ENCODE assay signal across 31 cellular contexts in genomic region chr1:25190260-25190659, GRCh38.
"Had no signal": no experiment of that assay in that cellular context is flagged by ENCODE, and none has a peak within 500 bp of the region (broad histone marks: within the 10 kb centered on the region; RNA-seq: fewer than 3 reads in every experiment).

No MANE protein-coding gene starts in this region.

- FAIRE-seq: bronchial epithelial cell, TTC549 had no signal

- H3K27ac ChIP-seq: ascending aorta, cardiac muscle cell, VCaP had no signal

- H3K36me3 ChIP-seq: ascending aorta, cardiac muscle cell had no signal

- H3K4me3 ChIP-seq: ascending aorta, cardiac muscle cell had no signal

- H3K27me3 ChIP-seq: ascending aorta, cardiac muscle cell had no signal

- H3K4me1 ChIP-seq: ascending aorta had no signal

- ATAC-seq: activated CD8-positive, alpha-beta T cell treated with anti-CD3 and anti-CD28 coated beads, Interleukin-2, amount 10 ng/mL, durations not matched to agents 7 days and 5 days; activated naive CD8-positive, alpha-beta T cell treated with anti-CD3 and anti-CD28 coated beads, Interleukin-2, amount 50 U/mL, for 24 hours; activated T-cell treated with anti-CD3 and anti-CD28 coated beads, Interleukin-2, amount 50 U/mL, for 4 hours; activated T-cell treated with anti-CD3 and anti-CD28 coated beads, Interleukin-2, amount 50 U/mL, for 72 hours; activated T-helper 17 cell treated with anti-CD3 and anti-CD28 coated beads, Interleukin-2, amount 50 U/mL, for 72 hours had no signal

- H3K9me3 ChIP-seq: ascending aorta had no signal

- DNase-seq: activated B cell treated with CpG ODN at 0.5 μM for 24 hours; activated CD4-positive, alpha-beta memory T cell treated with anti-CD3 and anti-CD28 coated beads, Interleukin-2, amount 10 ng/mL, durations not matched to agents 7 days and 5 days; activated CD4-positive, alpha-beta T cell treated with anti-CD3 and anti-CD28 coated beads for 4 hours; activated CD4-positive, alpha-beta T cell treated with anti-CD3 and anti-CD28 coated beads, Interleukin-2, amount 10 ng/mL, durations not matched to agents 24 days and 14 days; activated CD4-positive, alpha-beta T cell treated with anti-CD3 and anti-CD28 coated beads, Interleukin-2, amount 50 U/mL, for 1 hour; activated CD4-positive, alpha-beta T cell treated with anti-CD3 and anti-CD28 coated beads, Interleukin-2, amount 50 U/mL, for 4 hours; activated CD4-positive, CD25-positive, alpha-beta regulatory T cell treated with anti-CD3 and anti-CD28 coated beads, Interleukin-2, amount 50 U/mL, for 72 hours; activated CD8-positive, alpha-beta memory T cell treated with anti-CD3 and anti-CD28 coated beads for 24 hours; activated CD8-positive, alpha-beta memory T cell treated with anti-CD3 and anti-CD28 coated beads, Interleukin-2, amount 50 U/mL, for 4 hours; activated CD8-positive, alpha-beta T cell treated with anti-CD3 and anti-CD28 coated beads, Interleukin-2, amount 10 ng/mL, durations not matched to agents 7 days and 5 days; activated gamma-delta T cell; activated naive CD4-positive, alpha-beta T cell treated with anti-CD3 and anti-CD28 coated beads, Interleukin-2, amount 10 ng/mL, durations not matched to agents 7 days and 5 days; activated naive CD4-positive, alpha-beta T cell treated with Interleukin-2 at 50 U/mL for 16 hours; activated naive CD8-positive, alpha-beta T cell treated with anti-CD3 and anti-CD28 coated beads, Interleukin-2, amount 10 ng/mL, durations not matched to agents 7 days and 5 days; activated naive CD8-positive, alpha-beta T cell treated with anti-CD3 and anti-CD28 coated beads, Interleukin-2, amount 50 U/mL, for 24 hours; activated T-cell treated with anti-CD3 and anti-CD28 coated beads for 4 hours; activated T-cell treated with anti-CD3 and anti-CD28 coated beads, Interleukin-2, amount 50 U/mL, for 1 hour; activated T-cell treated with anti-CD3 and anti-CD28 coated beads, Interleukin-2, amount 50 U/mL, for 4 hours; activated T-cell treated with anti-CD3 and anti-CD28 coated beads, Interleukin-2, amount 50 U/mL, for 72 hours; amygdala; anterior cingulate cortex; caudate nucleus; cerebellar nuclear complex; T-helper 2 cell; T-helper 9 cell had no signal
